Comparison of ENCODE assay signal across 14 cellular contexts in genomic region chr18:78906066-78906465, GRCh38.
"Had no signal": no experiment of that assay in that cellular context is flagged by ENCODE, and none has a peak within 500 bp of the region (broad histone marks: within the 10 kb centered on the region; RNA-seq: fewer than 3 reads in every experiment).

No MANE protein-coding gene starts in this region.

- DNase-seq: central memory CD4-positive, alpha-beta T cell; effector memory CD8-positive, alpha-beta T cell; foreskin keratinocyte; hippocampal formation; kidney glomerular epithelial cell; midbrain; naive B cell; stimulated activated CD4-positive, alpha-beta T cell treated with anti-CD3 and anti-CD28 coated beads, Interleukin-2, amount 100 ng/mL, for 24 hours; stimulated activated naive CD4-positive, alpha-beta T cell; stomach; substantia nigra; transverse colon had no signal

- H3K27ac ChIP-seq: foreskin keratinocyte, stomach, thoracic aorta, transverse colon had no signal

- H3K9me3 ChIP-seq: stomach, thoracic aorta, transverse colon had no signal

- H3K4me1 ChIP-seq: foreskin keratinocyte, stomach, transverse colon had no signal

- H3K27me3 ChIP-seq: foreskin keratinocyte, transverse colon had no signal

- H3K4me3 ChIP-seq: stomach, thoracic aorta, transverse colon had no signal

- H3K36me3 ChIP-seq: stomach, thoracic aorta, transverse colon had no signal

- ATAC-seq: effector memory CD8-positive, alpha-beta T cell; foreskin keratinocyte; sciatic nerve had no signal
